ENCODE assay signal across 1 cellular context in genomic region chr10:79196470-79197461, GRCh38.
TF ChIP-seq lines count a peak whose summit lies in the region.

No MANE protein-coding gene starts in this region.

TF ChIP-seq in H1, 55 proteins besides CTCF, POLR2A, EP300 and RAD21 (continued from another document):
- TF ChIP-seq SP4 (IDR thresholded peaks at IDR 0.05; ENCODE audit: low read length) (0 out of 2 replicates have a peak, but pooled peaks have one; percentile 26), EZH2 (IDR thresholded peaks at IDR 0.05; ENCODE audit: low read depth, low read length, severe bottlenecking) (no peak), PHF8 (conservative IDR thresholded peaks at IDR 0.05; ENCODE audit: low read depth, low read length) (no peak), BACH1 (IDR thresholded peaks at IDR 0.05; ENCODE audit: low read length) (no peak), CEBPB (IDR thresholded peaks at IDR 0.05; ENCODE audit: low read depth, low read length) (no peak), RNF2 (IDR thresholded peaks at IDR 0.05; ENCODE audit: borderline replicate concordance, low read depth, low read length, missing control alignments, poor library complexity, severe bottlenecking) (no peak), NANOG (IDR thresholded peaks at IDR 0.05; ENCODE audit: insufficient read depth, low read depth, low read length, poor library complexity, severe bottlenecking) (no peak), POU5F1 (IDR thresholded peaks at IDR 0.05; ENCODE audit: low read depth, low read length) (no peak), CTBP2 (IDR thresholded peaks at IDR 0.05; ENCODE audit: borderline replicate concordance, insufficient read depth, insufficient read length, low read length) (no peak), E2F6 (IDR thresholded peaks at IDR 0.05) (no peak), USF2 (IDR thresholded peaks at IDR 0.05; ENCODE audit: low read length) (no peak), SIX5 (IDR thresholded peaks at IDR 0.05; ENCODE audit: low read depth, low read length) (no peak), KDM4A (IDR thresholded peaks at IDR 0.05; ENCODE audit: low read depth, low read length, severe bottlenecking) (no peak), CBX8 (IDR thresholded peaks at IDR 0.05; ENCODE audit: borderline replicate concordance, low read depth, low read length) (no peak), KDM5A (IDR thresholded peaks at IDR 0.05; ENCODE audit: low read length) (no peak)
- TF ChIP-seq, protein P1, sequence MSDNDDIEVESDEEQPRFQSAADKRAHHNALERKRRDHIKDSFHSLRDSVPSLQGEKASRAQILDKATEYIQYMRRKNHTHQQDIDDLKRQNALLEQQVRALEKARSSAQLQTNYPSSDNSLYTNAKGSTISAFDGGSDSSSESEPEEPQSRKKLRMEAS (IDR thresholded peaks at IDR 0.05) = peak; percentile 59
- TF ChIP-seq, protein P2, sequence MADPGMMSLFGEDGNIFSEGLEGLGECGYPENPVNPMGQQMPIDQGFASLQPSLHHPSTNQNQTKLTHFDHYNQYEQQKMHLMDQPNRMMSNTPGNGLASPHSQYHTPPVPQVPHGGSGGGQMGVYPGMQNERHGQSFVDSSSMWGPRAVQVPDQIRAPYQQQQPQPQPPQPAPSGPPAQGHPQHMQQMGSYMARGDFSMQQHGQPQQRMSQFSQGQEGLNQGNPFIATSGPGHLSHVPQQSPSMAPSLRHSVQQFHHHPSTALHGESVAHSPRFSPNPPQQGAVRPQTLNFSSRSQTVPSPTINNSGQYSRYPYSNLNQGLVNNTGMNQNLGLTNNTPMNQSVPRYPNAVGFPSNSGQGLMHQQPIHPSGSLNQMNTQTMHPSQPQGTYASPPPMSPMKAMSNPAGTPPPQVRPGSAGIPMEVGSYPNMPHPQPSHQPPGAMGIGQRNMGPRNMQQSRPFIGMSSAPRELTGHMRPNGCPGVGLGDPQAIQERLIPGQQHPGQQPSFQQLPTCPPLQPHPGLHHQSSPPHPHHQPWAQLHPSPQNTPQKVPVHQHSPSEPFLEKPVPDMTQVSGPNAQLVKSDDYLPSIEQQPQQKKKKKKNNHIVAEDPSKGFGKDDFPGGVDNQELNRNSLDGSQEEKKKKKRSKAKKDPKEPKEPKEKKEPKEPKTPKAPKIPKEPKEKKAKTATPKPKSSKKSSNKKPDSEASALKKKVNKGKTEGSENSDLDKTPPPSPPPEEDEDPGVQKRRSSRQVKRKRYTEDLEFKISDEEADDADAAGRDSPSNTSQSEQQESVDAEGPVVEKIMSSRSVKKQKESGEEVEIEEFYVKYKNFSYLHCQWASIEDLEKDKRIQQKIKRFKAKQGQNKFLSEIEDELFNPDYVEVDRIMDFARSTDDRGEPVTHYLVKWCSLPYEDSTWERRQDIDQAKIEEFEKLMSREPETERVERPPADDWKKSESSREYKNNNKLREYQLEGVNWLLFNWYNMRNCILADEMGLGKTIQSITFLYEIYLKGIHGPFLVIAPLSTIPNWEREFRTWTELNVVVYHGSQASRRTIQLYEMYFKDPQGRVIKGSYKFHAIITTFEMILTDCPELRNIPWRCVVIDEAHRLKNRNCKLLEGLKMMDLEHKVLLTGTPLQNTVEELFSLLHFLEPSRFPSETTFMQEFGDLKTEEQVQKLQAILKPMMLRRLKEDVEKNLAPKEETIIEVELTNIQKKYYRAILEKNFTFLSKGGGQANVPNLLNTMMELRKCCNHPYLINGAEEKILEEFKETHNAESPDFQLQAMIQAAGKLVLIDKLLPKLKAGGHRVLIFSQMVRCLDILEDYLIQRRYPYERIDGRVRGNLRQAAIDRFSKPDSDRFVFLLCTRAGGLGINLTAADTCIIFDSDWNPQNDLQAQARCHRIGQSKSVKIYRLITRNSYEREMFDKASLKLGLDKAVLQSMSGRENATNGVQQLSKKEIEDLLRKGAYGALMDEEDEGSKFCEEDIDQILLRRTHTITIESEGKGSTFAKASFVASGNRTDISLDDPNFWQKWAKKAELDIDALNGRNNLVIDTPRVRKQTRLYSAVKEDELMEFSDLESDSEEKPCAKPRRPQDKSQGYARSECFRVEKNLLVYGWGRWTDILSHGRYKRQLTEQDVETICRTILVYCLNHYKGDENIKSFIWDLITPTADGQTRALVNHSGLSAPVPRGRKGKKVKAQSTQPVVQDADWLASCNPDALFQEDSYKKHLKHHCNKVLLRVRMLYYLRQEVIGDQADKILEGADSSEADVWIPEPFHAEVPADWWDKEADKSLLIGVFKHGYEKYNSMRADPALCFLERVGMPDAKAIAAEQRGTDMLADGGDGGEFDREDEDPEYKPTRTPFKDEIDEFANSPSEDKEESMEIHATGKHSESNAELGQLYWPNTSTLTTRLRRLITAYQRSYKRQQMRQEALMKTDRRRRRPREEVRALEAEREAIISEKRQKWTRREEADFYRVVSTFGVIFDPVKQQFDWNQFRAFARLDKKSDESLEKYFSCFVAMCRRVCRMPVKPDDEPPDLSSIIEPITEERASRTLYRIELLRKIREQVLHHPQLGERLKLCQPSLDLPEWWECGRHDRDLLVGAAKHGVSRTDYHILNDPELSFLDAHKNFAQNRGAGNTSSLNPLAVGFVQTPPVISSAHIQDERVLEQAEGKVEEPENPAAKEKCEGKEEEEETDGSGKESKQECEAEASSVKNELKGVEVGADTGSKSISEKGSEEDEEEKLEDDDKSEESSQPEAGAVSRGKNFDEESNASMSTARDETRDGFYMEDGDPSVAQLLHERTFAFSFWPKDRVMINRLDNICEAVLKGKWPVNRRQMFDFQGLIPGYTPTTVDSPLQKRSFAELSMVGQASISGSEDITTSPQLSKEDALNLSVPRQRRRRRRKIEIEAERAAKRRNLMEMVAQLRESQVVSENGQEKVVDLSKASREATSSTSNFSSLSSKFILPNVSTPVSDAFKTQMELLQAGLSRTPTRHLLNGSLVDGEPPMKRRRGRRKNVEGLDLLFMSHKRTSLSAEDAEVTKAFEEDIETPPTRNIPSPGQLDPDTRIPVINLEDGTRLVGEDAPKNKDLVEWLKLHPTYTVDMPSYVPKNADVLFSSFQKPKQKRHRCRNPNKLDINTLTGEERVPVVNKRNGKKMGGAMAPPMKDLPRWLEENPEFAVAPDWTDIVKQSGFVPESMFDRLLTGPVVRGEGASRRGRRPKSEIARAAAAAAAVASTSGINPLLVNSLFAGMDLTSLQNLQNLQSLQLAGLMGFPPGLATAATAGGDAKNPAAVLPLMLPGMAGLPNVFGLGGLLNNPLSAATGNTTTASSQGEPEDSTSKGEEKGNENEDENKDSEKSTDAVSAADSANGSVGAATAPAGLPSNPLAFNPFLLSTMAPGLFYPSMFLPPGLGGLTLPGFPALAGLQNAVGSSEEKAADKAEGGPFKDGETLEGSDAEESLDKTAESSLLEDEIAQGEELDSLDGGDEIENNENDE (IDR thresholded peaks at IDR 0.05; ENCODE audit: insufficient replicate concordance, low read length) = no peak
